In the genomic region with DNA sequence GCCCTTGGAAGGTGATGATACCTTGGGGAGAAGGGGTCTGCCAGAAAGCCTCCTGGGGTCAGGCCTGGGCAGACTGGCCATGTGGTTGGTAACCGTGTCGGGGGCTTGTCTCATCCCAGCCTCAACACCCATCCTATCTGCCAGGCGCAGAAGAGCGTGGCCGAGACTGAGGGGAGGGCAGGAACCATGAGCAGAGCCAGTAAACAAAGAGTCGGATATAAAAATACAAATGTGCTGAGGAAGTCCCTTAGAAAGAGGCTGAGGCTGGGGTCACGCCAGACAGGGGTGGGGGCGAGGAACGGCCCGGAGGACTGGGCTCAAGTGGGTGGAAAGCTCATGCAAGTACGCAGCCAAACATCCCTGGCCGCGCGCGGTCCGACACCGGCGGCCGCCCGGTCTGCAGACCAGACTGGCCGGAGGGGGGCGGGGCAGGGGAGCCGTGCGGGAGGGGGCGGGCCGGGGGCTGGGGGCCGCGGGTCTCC, we compare ENCODE assay signal across 12 cellular contexts. TPM values are rescaled to one million over a fixed set of nuclear protein-coding genes. Genes with fewer than 3 reads are reported as not detected.
A peak's percentile ranks its signal among the peaks of the same experiment; 100 is the strongest.
DNase-seq lines count a peak whose midpoint lies in the region; ATAC-seq and TF ChIP-seq lines count a peak whose summit lies in the region.
"Had no signal": no experiment of that assay in that cellular context is flagged by ENCODE, and none has a peak within 500 bp of the region (broad histone marks: within the 10 kb centered on the region; RNA-seq: fewer than 3 reads in every experiment).

No MANE protein-coding gene starts in this region.

- ATAC-seq in Panc1, result peak; percentile 1; the same call in 1 of the 2 replicates
- ATAC-seq in left colon, result peak; percentile 10
- no peak for ATAC-seq in stimulated activated naive CD8-positive, alpha-beta T cell treated with anti-CD3 and anti-CD28 coated beads, Interleukin-15, amount 100 ng/mL, for 72 hours

- peaks cover 6% of the 10 kb centered on the region; the same call in 1 of the 2 replicates for H3F3A ChIP-seq in GM23248 (ENCODE audit: insufficient read depth)

- no peaks in the 10 kb centered on the region for H3K9me3 ChIP-seq in Panc1 (ENCODE audit: control insufficient read depth, insufficient read depth, low read depth, low read length)
- H3K9me3 ChIP-seq in GM23248 (ENCODE audit: low read depth), result no peaks in the 10 kb centered on the region
- H3K9me3 ChIP-seq in HAP-1, result no peaks in the 10 kb centered on the region

- H3K4me2 ChIP-seq in GM23248 (ENCODE audit: unreplicated experiment), result no peak overlapping the region

- intact Hi-C loops in Panc1 (cut with micrococcal nuclease; ENCODE audit: unreplicated experiment), result no loop called here
- intact Hi-C loops in left colon (cut with DNase I, micrococcal nuclease), result no loop called here

- no peak overlapping the region for H3K9ac ChIP-seq in GM23248

- POLR2A ChIA-PET in Panc1 (lab: Charles Lee), result no interaction called here

- H3K9me3 Mint-ChIP-seq in activated naive CD8-positive, alpha-beta T cell (ENCODE audit: low read depth), result no peaks in the 10 kb centered on the region
- H3K9me3 Mint-ChIP-seq in activated naive CD8-positive, alpha-beta T cell treated with anti-CD3 and anti-CD28 coated beads for 36 hours, result no peaks in the 10 kb centered on the region
- no peaks in the 10 kb centered on the region for H3K9me3 Mint-ChIP-seq in stimulated activated naive CD8-positive, alpha-beta T cell treated with anti-CD3 and anti-CD28 coated beads, Interleukin-15, amount 100 ng/mL, for 72 hours

- H3K4me1 ChIP-seq in Panc1 (ENCODE audit: control insufficient read depth, insufficient read depth, low read length) (0 out of 2 replicates have a peak, but pooled peaks cover 4% of the 10 kb centered on the region), GM23248 (ENCODE audit: insufficient read depth) (0 out of 2 replicates have a peak, but pooled peaks cover 2% of the 10 kb centered on the region), HAP-1 (peaks cover 8% of the 10 kb centered on the region)

- DNase-seq in activated naive CD8-positive, alpha-beta T cell treated with anti-CD3 and anti-CD28 coated beads for 36 hours, result no peak
- DNase-seq in Panc1 (ENCODE audit: low read depth, low spot score), result no peak
- DNase-seq in left colon, result no peak
- DNase-seq in stimulated activated naive CD8-positive, alpha-beta T cell treated with anti-CD3 and anti-CD28 coated beads, Interleukin-15, amount 100 ng/mL, for 72 hours, result no peak
- no peak for DNase-seq in mesenteric fat pad (ENCODE audit: low spot score)
- no peak for DNase-seq in GM23248
- no peak for DNase-seq in HAP-1 (ENCODE audit: low spot score in 2 of 2)
- DNase-seq: activated effector memory CD4-positive, alpha-beta T cell treated with Interleukin-2 at 50 U/mL for 16 hours had no signal

- H3K27ac Mint-ChIP-seq in activated naive CD8-positive, alpha-beta T cell, result no peak overlapping the region
- H3K27ac Mint-ChIP-seq in activated naive CD8-positive, alpha-beta T cell treated with anti-CD3 and anti-CD28 coated beads for 36 hours, result no peak overlapping the region
- peak overlapping the region in 1 of 2 donors; percentile 72 for H3K27ac Mint-ChIP-seq in stimulated activated naive CD8-positive, alpha-beta T cell treated with anti-CD3 and anti-CD28 coated beads, Interleukin-15, amount 100 ng/mL, for 72 hours

- H3K4me1 Mint-ChIP-seq in activated naive CD8-positive, alpha-beta T cell (ENCODE audit: low read depth), result peaks cover 21% of the 10 kb centered on the region
- peaks cover 27% of the 10 kb centered on the region for H3K4me1 Mint-ChIP-seq in activated naive CD8-positive, alpha-beta T cell treated with anti-CD3 and anti-CD28 coated beads for 36 hours
- peaks cover 37% of the 10 kb centered on the region for H3K4me1 Mint-ChIP-seq in stimulated activated naive CD8-positive, alpha-beta T cell treated with anti-CD3 and anti-CD28 coated beads, Interleukin-15, amount 100 ng/mL, for 72 hours

- no peak overlapping the region for H2AFZ ChIP-seq in GM23248

- H3K27me3 Mint-ChIP-seq in activated naive CD8-positive, alpha-beta T cell, result peaks cover 13% of the 10 kb centered on the region
- peaks cover 33% of the 10 kb centered on the region for H3K27me3 Mint-ChIP-seq in activated naive CD8-positive, alpha-beta T cell treated with anti-CD3 and anti-CD28 coated beads for 36 hours
- H3K27me3 Mint-ChIP-seq in stimulated activated naive CD8-positive, alpha-beta T cell treated with anti-CD3 and anti-CD28 coated beads, Interleukin-15, amount 100 ng/mL, for 72 hours, result peaks cover 57% of the 10 kb centered on the region

- TF ChIP-seq CTCF in Panc1 (IDR thresholded peaks at IDR 0.05), result no peak

- H3K36me3 Mint-ChIP-seq in activated naive CD8-positive, alpha-beta T cell, result peaks cover 12% of the 10 kb centered on the region
- H3K36me3 Mint-ChIP-seq in activated naive CD8-positive, alpha-beta T cell treated with anti-CD3 and anti-CD28 coated beads for 36 hours, result peaks cover 21% of the 10 kb centered on the region

- no peak overlapping the region for H3K27ac ChIP-seq in Panc1 (ENCODE audit: low read length)
- H3K27ac ChIP-seq in GM23248, result no peak overlapping the region
- H3K27ac ChIP-seq: C4-2B had no signal

- H3K9me2 ChIP-seq in GM23248 (ENCODE audit: insufficient read depth), result no peaks in the 10 kb centered on the region

- no TSS peak for BruUV-seq in Panc1 (replicated peaks; lab: Mats Ljungman, UMichigan)

- H3K27me3 ChIP-seq in Panc1 (ENCODE audit: control insufficient read depth, insufficient read depth, low read length) (no peaks in the 10 kb centered on the region; the same call in 1 of the 2 replicates), GM23248 (replicated peaks; ENCODE audit: insufficient read depth) (0 out of 2 replicates have a peak, but pooled peaks cover 4% of the 10 kb centered on the region), HAP-1 (ENCODE audit: low read depth) (peaks cover 13% of the 10 kb centered on the region)

- H3K36me3 ChIP-seq in Panc1 (ENCODE audit: control insufficient read depth, insufficient read depth, low read length) (no peaks in the 10 kb centered on the region), GM23248 (ENCODE audit: low read depth) (no peaks in the 10 kb centered on the region), HAP-1 (replicated peaks) (no peaks in the 10 kb centered on the region)

- WGBS in GM23248 (ENCODE audit: low coverage in 1 of 2, low lambda C conversion rate in 2 of 2, missing lambda C conversion rate in 2 of 2), 2 experiments, result 35% methylated on average over 12 to 20 of the region's 28 CpGs

- no peaks in the 10 kb centered on the region for H4K20me1 ChIP-seq in GM23248 (ENCODE audit: insufficient read depth)

- no peaks in the 10 kb centered on the region for H3K79me2 ChIP-seq in GM23248 (ENCODE audit: insufficient read depth)

- in situ Hi-C loops in Panc1 (cut with HindIII; ENCODE audit: low pct_unique_long_range_greater_than_20kb, low sequenced_read_pairs) (no loop called here), GM23248 (cut with MboI) (loop anchor here (10.0 kb wide), 1 partner anchor 365 kb away; no protein-coding TSS in a partner anchor), HAP-1 (cut with MboI; ENCODE audit: low sequenced_read_pairs) (no loop called here)

- H3K4me3 ChIP-seq in Panc1 (ENCODE audit: low read depth in 2 of 2, low read length in 2 of 2), result no peak overlapping the region
- no peak overlapping the region for H3K4me3 ChIP-seq in GM23248
- no peak overlapping the region for H3K4me3 ChIP-seq in HAP-1

- H3K4me3 Mint-ChIP-seq in activated naive CD8-positive, alpha-beta T cell, result peak overlapping the region; percentile 75
- no peak overlapping the region for H3K4me3 Mint-ChIP-seq in activated naive CD8-positive, alpha-beta T cell treated with anti-CD3 and anti-CD28 coated beads for 36 hours
- peak overlapping the region; percentile 73 to 78 for H3K4me3 Mint-ChIP-seq in stimulated activated naive CD8-positive, alpha-beta T cell treated with anti-CD3 and anti-CD28 coated beads, Interleukin-15, amount 100 ng/mL, for 72 hours

- CTCF ChIA-PET in Panc1 (lab: Charles Lee), result interaction anchor here (0.7 kb wide), 1 partner anchor 27 kb away, joined by 3 read pairs; no protein-coding TSS in a partner anchor

RNA-seq across cellular contexts. Expression of a gene that starts 1.9 kb away (rescaled TPM):
- not detected for total RNA-seq in activated naive CD8-positive, alpha-beta T cell treated with anti-CD3 and anti-CD28 coated beads for 36 hours
- total RNA-seq in Panc1 (2021; ENCODE audit: unreplicated experiment) (5.7 TPM), left colon (under 1 TPM in 1 of 2 donors, not detected in 1; 0.39 TPM), mesenteric fat pad (not detected)
- 4.3 TPM for polyA plus RNA-seq in Panc1 (2012; ENCODE audit: insufficient read length)
- 0.11 TPM in 1 of 2 replicates, not detected in the other for total RNA-seq in GM23248 (2014; rRNA removed; shearing (Covaris generic))
- 0.14 TPM in 1 of 2 replicates, not detected in the other for polyA plus RNA-seq in GM23248 (2016; fragmentation: Nextera tagmentation; extraction: Ambion mirVana)
- total RNA-seq: myocyte, NCI-H460 had no signal

RNA-seq across cellular contexts. Expression of a gene that starts 10.0 kb away (rescaled TPM):
- total RNA-seq in activated naive CD8-positive, alpha-beta T cell treated with anti-CD3 and anti-CD28 coated beads for 36 hours, result 10 to 100 TPM; 10.2 to 10.9 TPM
- total RNA-seq in Panc1 (2021; ENCODE audit: unreplicated experiment), result 10.7 TPM
- 10.8 TPM for polyA plus RNA-seq in Panc1 (2012; ENCODE audit: insufficient read length)
- 1 to 10 TPM; 3.5 to 5.3 TPM for total RNA-seq in left colon
- 4.0 TPM for total RNA-seq in mesenteric fat pad
- total RNA-seq in GM23248 (2014; rRNA removed; shearing (Covaris generic)), result 4.0 and 7.2 TPM in 2 replicates
- polyA plus RNA-seq in GM23248 (2016; fragmentation: Nextera tagmentation; extraction: Ambion mirVana), result 5.3 and 6.1 TPM in 2 replicates

RNA-seq across cellular contexts. Expression of a gene that starts 10.7 kb away (rescaled TPM):
- 10 to 100 TPM; 52.3 to 54.9 TPM for total RNA-seq in activated naive CD8-positive, alpha-beta T cell treated with anti-CD3 and anti-CD28 coated beads for 36 hours
- total RNA-seq in Panc1 (2021; ENCODE audit: unreplicated experiment), result 72.7 TPM
- 73.2 TPM for polyA plus RNA-seq in Panc1 (2012; ENCODE audit: insufficient read length)
- 10 to 100 TPM; 25.0 to 40.3 TPM for total RNA-seq in left colon
- 34.1 TPM for total RNA-seq in mesenteric fat pad
- total RNA-seq in GM23248 (2014; rRNA removed; shearing (Covaris generic)), result 52.7 and 66.1 TPM in 2 replicates
- polyA plus RNA-seq in GM23248 (2016; fragmentation: Nextera tagmentation; extraction: Ambion mirVana), result 94.2 and 94.7 TPM in 2 replicates

RNA-seq across cellular contexts. Expression of a gene that starts 16.4 kb away (rescaled TPM):
- not detected for total RNA-seq in activated naive CD8-positive, alpha-beta T cell treated with anti-CD3 and anti-CD28 coated beads for 36 hours
- not detected for total RNA-seq in Panc1 (2021; ENCODE audit: unreplicated experiment)
- polyA plus RNA-seq in Panc1 (2012; ENCODE audit: insufficient read length), result not detected
- total RNA-seq in left colon, result under 1 TPM; 0.20 to 0.24 TPM
- not detected for total RNA-seq in mesenteric fat pad
- not detected in 2 replicates for total RNA-seq in GM23248 (2014; rRNA removed; shearing (Covaris generic))
- not detected in 2 replicates for polyA plus RNA-seq in GM23248 (2016; fragmentation: Nextera tagmentation; extraction: Ambion mirVana)
- total RNA-seq: myocyte, NCI-H460 had no signal

RNA-seq across cellular contexts. Expression of a gene that starts 30.1 kb away (rescaled TPM):
- not detected for total RNA-seq in activated naive CD8-positive, alpha-beta T cell treated with anti-CD3 and anti-CD28 coated beads for 36 hours
- total RNA-seq in Panc1 (2021; ENCODE audit: unreplicated experiment), result 0.28 TPM
- polyA plus RNA-seq in Panc1 (2012; ENCODE audit: insufficient read length), result 0.58 TPM
- 1 to 10 TPM; 2.2 to 3.3 TPM for total RNA-seq in left colon
- not detected for total RNA-seq in mesenteric fat pad
- not detected in 2 replicates for total RNA-seq in GM23248 (2014; rRNA removed; shearing (Covaris generic))
- not detected in 2 replicates for polyA plus RNA-seq in GM23248 (2016; fragmentation: Nextera tagmentation; extraction: Ambion mirVana)
- total RNA-seq: myocyte had no signal
